11 cellular contexts compared by ENCODE assay signal in genomic region chr13:111202149-111202548, GRCh38.
A peak's percentile ranks its signal among the peaks of the same experiment; 100 is the strongest.
DNase-seq lines count a peak whose midpoint lies in the region; ATAC-seq and TF ChIP-seq lines count a peak whose summit lies in the region.
"Had no signal": no experiment of that assay in that cellular context is flagged by ENCODE, and none has a peak within 500 bp of the region (broad histone marks: within the 10 kb centered on the region; RNA-seq: fewer than 3 reads in every experiment).

No MANE protein-coding gene starts in this region.

- H3K36me3 Mint-ChIP-seq in activated CD4-positive, alpha-beta T cell treated with anti-CD3 and anti-CD28 coated beads, Interleukin-2, amount 10 ng/mL, durations not matched to agents 24 days and 14 days (ENCODE audit: low read depth), result peaks cover 38% of the 10 kb centered on the region

- H3K9ac ChIP-seq in SK-N-SH (peak overlapping the region; percentile 18; the same call in 1 of the 2 replicates), subcutaneous abdominal adipose tissue (ENCODE audit: low read length in 5 of 5) (no peak overlapping the region)

- H3K4me3 ChIP-seq in SK-N-SH (ENCODE audit: low read depth in 2 of 2, low read length in 1 of 2) (no peak overlapping the region), subcutaneous abdominal adipose tissue (ENCODE audit: low read depth in 1 of 5, low read length in 5 of 5) (peak overlapping the region in 3 of 5 donors; percentile 21 to 32 (median 31)), mucosa of descending colon (no peak overlapping the region)
- H3K4me3 ChIP-seq: prostate gland had no signal

- CTCF ChIA-PET in SK-N-SH (lab: Yijun Ruan, JAX), result interaction anchor here (2.5 kb wide), 1 partner anchor 134 kb away, joined by 10 read pairs; no protein-coding TSS in a partner anchor

- H3K9me2 ChIP-seq in SK-N-SH, result no peaks in the 10 kb centered on the region

- ATAC-seq in mucosa of descending colon, result no peak

- POLR2A ChIA-PET in SK-N-SH (lab: Yijun Ruan, JAX), result interaction anchor here (0.5 to 0.7 kb wide), 2 partner anchors 9 to 192 kb away, joined by 3 read pairs; no protein-coding TSS in a partner anchor

- H3K27me3 ChIP-seq in SK-N-SH (ENCODE audit: insufficient read depth), result no peaks in the 10 kb centered on the region
- H3K27me3 ChIP-seq in subcutaneous abdominal adipose tissue (ENCODE audit: control insufficient read depth in 5 of 5, insufficient read depth in 4 of 5, low read length in 5 of 5), result no peaks in the 10 kb centered on the region

- peak overlapping the region; percentile 2 for H3K4me2 ChIP-seq in SK-N-SH

- peaks cover 94% of the 10 kb centered on the region for H3K79me2 ChIP-seq in SK-N-SH (ENCODE audit: insufficient read depth)

- H3K4me1 ChIP-seq in SK-N-SH (ENCODE audit: control insufficient read depth in 1 of 2, insufficient read depth in 2 of 2, low read depth in 1 of 2, low read length in 1 of 2) (peaks cover 14 to 20% of the 10 kb centered on the region in 2 experiments; a peak in 3 of 4 replicates), subcutaneous abdominal adipose tissue (ENCODE audit: control insufficient read depth in 5 of 5, insufficient read depth in 5 of 5, low read length in 5 of 5) (peaks cover 17 to 58% (median 40%) of the 10 kb centered on the region in 5 donors), mucosa of descending colon (ENCODE audit: low read depth) (peaks cover 10% of the 10 kb centered on the region)

- DNase-seq in activated CD4-positive, alpha-beta T cell treated with anti-CD3 and anti-CD28 coated beads, Interleukin-2, amount 10 ng/mL, durations not matched to agents 24 days and 14 days, result no peak
- DNase-seq in activated CD4-positive, alpha-beta T cell treated with anti-CD3 and anti-CD28 coated beads, Interleukin-2, amount 50 U/mL, for 1 hour, result no peak
- no peak for DNase-seq in SK-N-SH
- DNase-seq in iPS-NIHi11 (ENCODE audit: low spot score), result peak; percentile 51
- DNase-seq in cortex of kidney (lab: John Stamatoyannopoulos, UW), result no peak
- no peak for DNase-seq in mucosa of descending colon
- no peak for DNase-seq in occipital lobe (lab: John Stamatoyannopoulos, UW)
- DNase-seq: stimulated activated CD8-positive, alpha-beta memory T cell treated with anti-CD3 and anti-CD28 coated beads, Interleukin-4, amount 100 ng/mL, for 48 hours had no signal

- no peaks in the 10 kb centered on the region for H3K9me3 ChIP-seq in SK-N-SH
- no peaks in the 10 kb centered on the region for H3K9me3 ChIP-seq in subcutaneous abdominal adipose tissue (ENCODE audit: control insufficient read depth in 5 of 5, low read length in 5 of 5)
- no peaks in the 10 kb centered on the region for H3K9me3 ChIP-seq in mucosa of descending colon
- H3K9me3 ChIP-seq: prostate gland had no signal

- H3K27ac Mint-ChIP-seq in activated CD4-positive, alpha-beta T cell treated with anti-CD3 and anti-CD28 coated beads, Interleukin-2, amount 10 ng/mL, durations not matched to agents 24 days and 14 days, result peak overlapping the region; percentile 39

- H4K20me1 ChIP-seq in SK-N-SH (ENCODE audit: insufficient read depth), result peaks cover 6% of the 10 kb centered on the region; the same call in 1 of the 2 replicates

- no peak for TF ChIP-seq RAD21 in SK-N-SH (IDR thresholded peaks at IDR 0.05; ENCODE audit: low read length)

- peak overlapping the region; percentile 68 to 72 for H3K27ac ChIP-seq in SK-N-SH (ENCODE audit: low read depth in 2 of 2, low read length in 1 of 2)
- peak overlapping the region; percentile 59 for H3K27ac ChIP-seq in subcutaneous abdominal adipose tissue (ENCODE audit: low read depth, low read length)
- H3K27ac ChIP-seq: prostate gland had no signal

- H3F3A ChIP-seq in SK-N-SH (replicated peaks; ENCODE audit: insufficient read depth), result peaks cover 8% of the 10 kb centered on the region

- 91% methylated on average over 4 of the region's 4 CpGs for WGBS in SK-N-SH (ENCODE audit: low lambda C conversion rate)

- no peak overlapping the region for H2AFZ ChIP-seq in SK-N-SH (ENCODE audit: low read depth)

- TF ChIP-seq CTCF in SK-N-SH (IDR thresholded peaks at IDR 0.05) (no peak), mucosa of descending colon (IDR thresholded peaks at IDR 0.05) (no peak)

- no peak for TF ChIP-seq EP300 in SK-N-SH (IDR thresholded peaks at IDR 0.05; ENCODE audit: borderline replicate concordance in 1 of 2, low read depth in 1 of 2, low read length in 1 of 2)

- H3K4me3 Mint-ChIP-seq in activated CD4-positive, alpha-beta T cell treated with anti-CD3 and anti-CD28 coated beads, Interleukin-2, amount 10 ng/mL, durations not matched to agents 24 days and 14 days, result peak overlapping the region; percentile 13
- H3K4me3 Mint-ChIP-seq: T-helper 1 cell treated with Interleukin-12 subunit alpha and Interleukin-12 subunit beta and Interleukin-4 antibody, amounts not matched to agents 30 μg/mL and 1 μg/mL, for 36 hours had no signal

- H3K4me1 Mint-ChIP-seq in activated CD4-positive, alpha-beta T cell treated with anti-CD3 and anti-CD28 coated beads, Interleukin-2, amount 10 ng/mL, durations not matched to agents 24 days and 14 days, result peaks cover 47% of the 10 kb centered on the region

- no peaks in the 10 kb centered on the region for H3K9me3 Mint-ChIP-seq in activated CD4-positive, alpha-beta T cell treated with anti-CD3 and anti-CD28 coated beads, Interleukin-2, amount 10 ng/mL, durations not matched to agents 24 days and 14 days
- H3K9me3 Mint-ChIP-seq: T-helper 1 cell treated with Interleukin-12 subunit alpha and Interleukin-12 subunit beta and Interleukin-4 antibody, amounts not matched to agents 30 μg/mL and 1 μg/mL, for 36 hours had no signal

- no peaks in the 10 kb centered on the region for H3K27me3 Mint-ChIP-seq in activated CD4-positive, alpha-beta T cell treated with anti-CD3 and anti-CD28 coated beads, Interleukin-2, amount 10 ng/mL, durations not matched to agents 24 days and 14 days

- intact Hi-C loops in activated CD4-positive, alpha-beta T cell treated with anti-CD3 and anti-CD28 coated beads, Interleukin-2, amount 10 ng/mL, durations not matched to agents 24 days and 14 days (cut with micrococcal nuclease), result loop anchor here (1.0 kb wide), 1 partner anchor 13 kb away; no protein-coding TSS in a partner anchor
- intact Hi-C loops in mucosa of descending colon (cut with DNase I, micrococcal nuclease), result no loop called here

- H3K36me3 ChIP-seq in SK-N-SH (replicated peaks in 1 of 2; ENCODE audit: control insufficient read depth in 1 of 2, insufficient read depth in 2 of 2, low read length in 1 of 2) (no peaks in the 10 kb centered on the region), subcutaneous abdominal adipose tissue (ENCODE audit: control insufficient read depth in 5 of 5, insufficient read depth in 5 of 5, low read length in 5 of 5) (peaks cover 0 to 8% (median 7%) of the 10 kb centered on the region in 5 donors), mucosa of descending colon (ENCODE audit: low read depth) (no peaks in the 10 kb centered on the region)
- H3K36me3 ChIP-seq: prostate gland had no signal

TF ChIP-seq in SK-N-SH, 30 proteins besides CTCF, POLR2A, EP300 and RAD21 (continues in another document):
- TF ChIP-seq YY1 (IDR thresholded peaks at IDR 0.05; ENCODE audit: low read depth) (no peak), GABPA (IDR thresholded peaks at IDR 0.05; ENCODE audit: low read depth) (no peak), USF1 (IDR thresholded peaks at IDR 0.05; ENCODE audit: borderline replicate concordance, low read depth) (no peak), TCF12 (IDR thresholded peaks at IDR 0.05) (no peak), SMC3 (IDR thresholded peaks at IDR 0.05; ENCODE audit: low read depth, low read length) (no peak), EZH2phosphoT487 (IDR thresholded peaks at IDR 0.05; ENCODE audit: borderline replicate concordance, low read depth) (no peak), FOSL2 (IDR thresholded peaks at IDR 0.05; ENCODE audit: borderline replicate concordance, low read depth) (no peak), FOXJ3 (CRISPR knock-in tag; IDR thresholded peaks at IDR 0.05) (no peak), JUND (IDR thresholded peaks at IDR 0.05) (no peak), MEF2A (IDR thresholded peaks at IDR 0.05; ENCODE audit: borderline replicate concordance, low read depth) (no peak), RFX5 (IDR thresholded peaks at IDR 0.05; ENCODE audit: low read length) (no peak), FOXM1 (IDR thresholded peaks at IDR 0.05; ENCODE audit: low read depth) (no peak), REST (IDR thresholded peaks at IDR 0.05; ENCODE audit: low read depth, low read length) (no peak)

Comparison
In these comparisons a context has a peak if more than half of its experiments do, and no peak if none do; other contexts are left out.
1. H3K4me3 ChIP-seq: peak in subcutaneous abdominal adipose tissue (3 of 5); none in SK-N-SH (0 of 2) and mucosa of descending colon (single experiment).